In the genomic region with DNA sequence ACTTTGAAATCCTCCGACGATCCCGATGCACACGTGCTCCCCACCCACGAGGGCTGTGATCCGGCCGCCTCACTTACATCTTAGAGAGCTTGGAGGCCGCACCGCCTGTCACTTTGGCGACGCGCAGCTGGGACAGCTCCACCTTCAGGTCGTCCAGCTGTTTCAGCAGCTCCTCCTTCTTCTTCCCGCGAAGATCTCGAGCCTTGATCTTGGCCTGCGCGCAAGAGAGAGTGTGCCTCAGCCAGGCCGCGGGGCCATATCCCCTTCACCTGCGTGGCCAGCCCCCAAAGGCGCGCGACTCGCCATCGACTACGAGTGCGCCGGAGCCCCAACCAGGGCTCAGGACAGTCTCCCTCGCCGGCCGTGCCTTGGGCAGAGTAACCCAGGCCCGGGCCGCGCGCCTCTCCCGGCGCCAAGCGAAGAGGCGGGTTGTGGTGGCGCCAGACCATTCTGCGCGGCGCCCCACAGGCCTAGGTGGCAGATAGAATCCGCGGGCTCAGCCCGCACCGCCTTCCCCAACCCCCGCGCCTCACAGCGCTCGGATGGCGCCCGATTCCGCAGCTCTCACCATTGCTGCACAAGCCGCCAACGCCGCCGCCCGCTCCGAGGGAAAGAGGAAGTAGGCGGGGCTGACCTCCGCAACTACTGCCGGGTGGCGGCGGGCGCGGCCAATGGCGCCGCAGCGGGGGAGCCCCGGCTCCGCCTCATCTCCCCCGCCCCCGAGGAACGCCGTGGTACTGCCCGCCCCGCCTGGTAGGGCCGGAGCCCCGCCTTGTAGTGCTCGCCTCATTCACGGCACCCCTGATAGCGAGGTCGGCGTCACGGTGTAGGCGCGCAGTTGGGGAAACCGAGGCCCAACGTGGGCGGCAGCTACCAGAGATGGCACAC, we compare ENCODE assay signal across 1 cellular context.
TF ChIP-seq lines count a peak whose summit lies in the region.

A gene (plus strand): TSS at position 789 of the 888 bp plus-strand sequence. CDS start 7,161 bp downstream, outside the sequence.
A gene (minus strand): TSS at position 616 of the 888 bp plus-strand sequence. CDS start 45 bp downstream, at position 571.

TF ChIP-seq in K562, 482 proteins besides CTCF, POLR2A, EP300 and RAD21 (continued from another document and continues in another):
- TF ChIP-seq NRF1 (conservative IDR thresholded peaks at IDR 0.05 in 1 of 2, IDR thresholded peaks at IDR 0.05 in 1 of 2) (peak in 1 of 2 experiments; percentile 41; a peak in 2 of 4 replicates), RAD51 (IDR thresholded peaks at IDR 0.05; ENCODE audit: borderline replicate concordance, low read depth) (no peak), CEBPB (tag; IDR thresholded peaks at IDR 0.05) (no peak), ZNF184 (CRISPR knock-in tag; IDR thresholded peaks at IDR 0.05) (no peak), ZBTB7A (IDR thresholded peaks at IDR 0.05; ENCODE audit: borderline replicate concordance, control insufficient read depth, low read depth, low read length) (no peak), ZNF354B (CRISPR knock-in tag; IDR thresholded peaks at IDR 0.05) (no peak), MXI1 (IDR thresholded peaks at IDR 0.05; ENCODE audit: low read depth, low read length) (peak; percentile 39; the same call in 1 of the 2 replicates), RBM22 (IDR thresholded peaks at IDR 0.05; ENCODE audit: low read depth, low read length, poor library complexity, severe bottlenecking) (peak; percentile 94), ZNF584 (CRISPR knock-in tag; IDR thresholded peaks at IDR 0.05; ENCODE audit: low read depth) (no peak), ZNF143 (CRISPR knock-in tag; IDR thresholded peaks at IDR 0.05) (no peak), CXXC5 (CRISPR knock-in tag; IDR thresholded peaks at IDR 0.05) (peak; percentile 81), SMARCC2 (IDR thresholded peaks at IDR 0.05; ENCODE audit: low read depth) (no peak), NCOA6 (IDR thresholded peaks at IDR 0.05) (no peak), POLR2AphosphoS2 (IDR thresholded peaks at IDR 0.05; ENCODE audit: low read length) (peak; percentile 64; the same call in 1 of the 2 replicates), KLF10 (CRISPR knock-in tag; IDR thresholded peaks at IDR 0.05) (no peak), NR2C1 (IDR thresholded peaks at IDR 0.05) (no peak), NR2C1 (tag; IDR thresholded peaks at IDR 0.05) (peak; percentile 99), STAT5B (CRISPR knock-in tag; IDR thresholded peaks at IDR 0.05) (no peak), PML (IDR thresholded peaks at IDR 0.05; ENCODE audit: low read length) (peak; percentile 68; the same call in 1 of the 2 replicates), NUFIP1 (IDR thresholded peaks at IDR 0.05; ENCODE audit: partially characterized antibody) (no peak), SIN3B (IDR thresholded peaks at IDR 0.05; ENCODE audit: low read depth) (no peak), HDGF (IDR thresholded peaks at IDR 0.05) (no peak), TRIM28 (IDR thresholded peaks at IDR 0.05) (no peak), ZNF347 (CRISPR knock-in tag; IDR thresholded peaks at IDR 0.05; ENCODE audit: low read depth) (no peak), ASH1L (IDR thresholded peaks at IDR 0.05; ENCODE audit: borderline replicate concordance, low read depth, partially characterized antibody) (no peak), XRCC3 (IDR thresholded peaks at IDR 0.05) (no peak), TBL1XR1 (IDR thresholded peaks at IDR 0.05; ENCODE audit: low read length in 2 of 2) (peak; percentile 47 to 62; a peak in 3 of 4 replicates), ARID1B (IDR thresholded peaks at IDR 0.05) (peak; percentile 42; the same call in 1 of the 2 replicates), CCAR2 (IDR thresholded peaks at IDR 0.05; ENCODE audit: low read depth, low read length) (no peak), TAF15 (IDR thresholded peaks at IDR 0.05; ENCODE audit: low read depth, low read length) (no peak), DACH1 (IDR thresholded peaks at IDR 0.05; ENCODE audit: partially characterized antibody) (peak; percentile 85), ZNF12 (CRISPR knock-in tag; IDR thresholded peaks at IDR 0.05) (no peak), KAT7 (CRISPR knock-in tag; IDR thresholded peaks at IDR 0.05; ENCODE audit: borderline replicate concordance) (0 out of 2 replicates have a peak, but pooled peaks have one; percentile 9)
- TF ChIP-seq, protein P1, sequence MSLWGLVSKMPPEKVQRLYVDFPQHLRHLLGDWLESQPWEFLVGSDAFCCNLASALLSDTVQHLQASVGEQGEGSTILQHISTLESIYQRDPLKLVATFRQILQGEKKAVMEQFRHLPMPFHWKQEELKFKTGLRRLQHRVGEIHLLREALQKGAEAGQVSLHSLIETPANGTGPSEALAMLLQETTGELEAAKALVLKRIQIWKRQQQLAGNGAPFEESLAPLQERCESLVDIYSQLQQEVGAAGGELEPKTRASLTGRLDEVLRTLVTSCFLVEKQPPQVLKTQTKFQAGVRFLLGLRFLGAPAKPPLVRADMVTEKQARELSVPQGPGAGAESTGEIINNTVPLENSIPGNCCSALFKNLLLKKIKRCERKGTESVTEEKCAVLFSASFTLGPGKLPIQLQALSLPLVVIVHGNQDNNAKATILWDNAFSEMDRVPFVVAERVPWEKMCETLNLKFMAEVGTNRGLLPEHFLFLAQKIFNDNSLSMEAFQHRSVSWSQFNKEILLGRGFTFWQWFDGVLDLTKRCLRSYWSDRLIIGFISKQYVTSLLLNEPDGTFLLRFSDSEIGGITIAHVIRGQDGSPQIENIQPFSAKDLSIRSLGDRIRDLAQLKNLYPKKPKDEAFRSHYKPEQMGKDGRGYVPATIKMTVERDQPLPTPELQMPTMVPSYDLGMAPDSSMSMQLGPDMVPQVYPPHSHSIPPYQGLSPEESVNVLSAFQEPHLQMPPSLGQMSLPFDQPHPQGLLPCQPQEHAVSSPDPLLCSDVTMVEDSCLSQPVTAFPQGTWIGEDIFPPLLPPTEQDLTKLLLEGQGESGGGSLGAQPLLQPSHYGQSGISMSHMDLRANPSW (CRISPR knock-in tag; IDR thresholded peaks at IDR 0.05), result no peak
- TF ChIP-seq, protein P2, sequence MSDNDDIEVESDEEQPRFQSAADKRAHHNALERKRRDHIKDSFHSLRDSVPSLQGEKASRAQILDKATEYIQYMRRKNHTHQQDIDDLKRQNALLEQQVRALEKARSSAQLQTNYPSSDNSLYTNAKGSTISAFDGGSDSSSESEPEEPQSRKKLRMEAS (CRISPR knock-in tag; IDR thresholded peaks at IDR 0.05), result peak; percentile 72
- TF ChIP-seq, protein P3, sequence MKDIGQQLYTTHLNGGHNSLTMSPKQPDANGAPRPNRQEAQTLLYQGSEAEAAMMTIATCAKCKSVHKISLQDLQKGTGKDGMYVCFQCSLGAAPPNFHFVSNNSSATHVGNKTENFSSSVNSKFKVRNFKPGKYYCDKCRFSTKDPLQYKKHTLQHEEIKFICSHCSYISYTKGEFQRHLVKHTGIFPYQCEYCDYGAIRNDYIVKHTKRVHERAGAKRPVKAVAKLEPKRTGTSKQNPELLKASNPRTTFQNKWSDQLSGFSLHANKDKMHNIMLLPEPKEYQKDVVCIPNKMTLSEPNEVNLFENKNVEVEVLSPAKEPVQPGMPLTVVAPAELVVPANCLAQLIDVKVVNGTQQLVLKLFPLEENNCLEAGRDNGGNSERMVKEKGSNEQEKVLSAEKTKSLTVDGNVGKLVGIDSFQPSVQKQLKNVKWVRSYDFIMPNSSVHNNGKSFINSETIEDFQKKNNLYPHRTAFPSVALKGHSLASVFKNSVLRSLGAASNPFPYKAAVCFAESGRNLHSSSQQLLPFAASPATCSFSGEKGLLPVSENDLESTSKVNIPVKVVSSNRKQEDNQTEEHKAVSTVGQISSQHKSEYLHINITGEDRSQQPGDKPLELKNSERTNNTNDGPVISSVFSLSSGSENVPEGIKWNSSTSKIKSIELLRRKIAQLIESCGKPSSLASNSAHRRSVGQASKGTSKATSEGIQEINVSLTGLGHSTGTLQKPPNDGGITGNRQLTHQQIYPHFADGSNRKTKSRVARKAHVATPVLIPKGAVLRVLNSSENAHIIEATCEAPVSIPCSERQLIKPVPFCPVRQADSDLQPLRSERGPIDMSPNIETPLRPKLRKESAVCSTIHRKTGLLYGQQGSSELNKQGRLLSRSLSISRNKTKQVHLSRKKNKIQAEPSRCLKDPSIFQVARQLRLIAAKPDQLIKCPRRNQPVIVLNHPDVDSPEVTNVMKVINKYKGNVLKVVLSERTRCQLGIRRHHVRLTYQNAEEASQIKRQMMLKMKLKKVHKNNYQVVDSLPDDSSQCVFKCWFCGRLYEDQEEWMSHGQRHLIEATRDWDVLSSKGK (CRISPR knock-in tag; IDR thresholded peaks at IDR 0.05), result no peak
- TF ChIP-seq, protein P4, sequence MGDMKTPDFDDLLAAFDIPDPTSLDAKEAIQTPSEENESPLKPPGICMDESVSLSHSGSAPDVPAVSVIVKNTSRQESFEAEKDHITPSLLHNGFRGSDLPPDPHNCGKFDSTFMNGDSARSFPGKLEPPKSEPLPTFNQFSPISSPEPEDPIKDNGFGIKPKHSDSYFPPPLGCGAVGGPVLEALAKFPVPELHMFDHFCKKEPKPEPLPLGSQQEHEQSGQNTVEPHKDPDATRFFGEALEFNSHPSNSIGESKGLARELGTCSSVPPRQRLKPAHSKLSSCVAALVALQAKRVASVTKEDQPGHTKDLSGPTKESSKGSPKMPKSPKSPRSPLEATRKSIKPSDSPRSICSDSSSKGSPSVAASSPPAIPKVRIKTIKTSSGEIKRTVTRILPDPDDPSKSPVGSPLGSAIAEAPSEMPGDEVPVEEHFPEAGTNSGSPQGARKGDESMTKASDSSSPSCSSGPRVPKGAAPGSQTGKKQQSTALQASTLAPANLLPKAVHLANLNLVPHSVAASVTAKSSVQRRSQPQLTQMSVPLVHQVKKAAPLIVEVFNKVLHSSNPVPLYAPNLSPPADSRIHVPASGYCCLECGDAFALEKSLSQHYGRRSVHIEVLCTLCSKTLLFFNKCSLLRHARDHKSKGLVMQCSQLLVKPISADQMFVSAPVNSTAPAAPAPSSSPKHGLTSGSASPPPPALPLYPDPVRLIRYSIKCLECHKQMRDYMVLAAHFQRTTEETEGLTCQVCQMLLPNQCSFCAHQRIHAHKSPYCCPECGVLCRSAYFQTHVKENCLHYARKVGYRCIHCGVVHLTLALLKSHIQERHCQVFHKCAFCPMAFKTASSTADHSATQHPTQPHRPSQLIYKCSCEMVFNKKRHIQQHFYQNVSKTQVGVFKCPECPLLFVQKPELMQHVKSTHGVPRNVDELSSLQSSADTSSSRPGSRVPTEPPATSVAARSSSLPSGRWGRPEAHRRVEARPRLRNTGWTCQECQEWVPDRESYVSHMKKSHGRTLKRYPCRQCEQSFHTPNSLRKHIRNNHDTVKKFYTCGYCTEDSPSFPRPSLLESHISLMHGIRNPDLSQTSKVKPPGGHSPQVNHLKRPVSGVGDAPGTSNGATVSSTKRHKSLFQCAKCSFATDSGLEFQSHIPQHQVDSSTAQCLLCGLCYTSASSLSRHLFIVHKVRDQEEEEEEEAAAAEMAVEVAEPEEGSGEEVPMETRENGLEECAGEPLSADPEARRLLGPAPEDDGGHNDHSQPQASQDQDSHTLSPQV (IDR thresholded peaks at IDR 0.05), result no peak
- TF ChIP-seq, protein P5, sequence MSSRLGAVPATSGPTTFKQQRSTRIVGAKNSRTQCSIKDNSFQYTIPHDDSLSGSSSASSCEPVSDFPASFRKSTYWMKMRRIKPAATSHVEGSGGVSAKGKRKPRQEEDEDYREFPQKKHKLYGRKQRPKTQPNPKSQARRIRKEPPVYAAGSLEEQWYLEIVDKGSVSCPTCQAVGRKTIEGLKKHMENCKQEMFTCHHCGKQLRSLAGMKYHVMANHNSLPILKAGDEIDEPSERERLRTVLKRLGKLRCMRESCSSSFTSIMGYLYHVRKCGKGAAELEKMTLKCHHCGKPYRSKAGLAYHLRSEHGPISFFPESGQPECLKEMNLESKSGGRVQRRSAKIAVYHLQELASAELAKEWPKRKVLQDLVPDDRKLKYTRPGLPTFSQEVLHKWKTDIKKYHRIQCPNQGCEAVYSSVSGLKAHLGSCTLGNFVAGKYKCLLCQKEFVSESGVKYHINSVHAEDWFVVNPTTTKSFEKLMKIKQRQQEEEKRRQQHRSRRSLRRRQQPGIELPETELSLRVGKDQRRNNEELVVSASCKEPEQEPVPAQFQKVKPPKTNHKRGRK (tag; IDR thresholded peaks at IDR 0.05), result no peak
- TF ChIP-seq, protein P6, sequence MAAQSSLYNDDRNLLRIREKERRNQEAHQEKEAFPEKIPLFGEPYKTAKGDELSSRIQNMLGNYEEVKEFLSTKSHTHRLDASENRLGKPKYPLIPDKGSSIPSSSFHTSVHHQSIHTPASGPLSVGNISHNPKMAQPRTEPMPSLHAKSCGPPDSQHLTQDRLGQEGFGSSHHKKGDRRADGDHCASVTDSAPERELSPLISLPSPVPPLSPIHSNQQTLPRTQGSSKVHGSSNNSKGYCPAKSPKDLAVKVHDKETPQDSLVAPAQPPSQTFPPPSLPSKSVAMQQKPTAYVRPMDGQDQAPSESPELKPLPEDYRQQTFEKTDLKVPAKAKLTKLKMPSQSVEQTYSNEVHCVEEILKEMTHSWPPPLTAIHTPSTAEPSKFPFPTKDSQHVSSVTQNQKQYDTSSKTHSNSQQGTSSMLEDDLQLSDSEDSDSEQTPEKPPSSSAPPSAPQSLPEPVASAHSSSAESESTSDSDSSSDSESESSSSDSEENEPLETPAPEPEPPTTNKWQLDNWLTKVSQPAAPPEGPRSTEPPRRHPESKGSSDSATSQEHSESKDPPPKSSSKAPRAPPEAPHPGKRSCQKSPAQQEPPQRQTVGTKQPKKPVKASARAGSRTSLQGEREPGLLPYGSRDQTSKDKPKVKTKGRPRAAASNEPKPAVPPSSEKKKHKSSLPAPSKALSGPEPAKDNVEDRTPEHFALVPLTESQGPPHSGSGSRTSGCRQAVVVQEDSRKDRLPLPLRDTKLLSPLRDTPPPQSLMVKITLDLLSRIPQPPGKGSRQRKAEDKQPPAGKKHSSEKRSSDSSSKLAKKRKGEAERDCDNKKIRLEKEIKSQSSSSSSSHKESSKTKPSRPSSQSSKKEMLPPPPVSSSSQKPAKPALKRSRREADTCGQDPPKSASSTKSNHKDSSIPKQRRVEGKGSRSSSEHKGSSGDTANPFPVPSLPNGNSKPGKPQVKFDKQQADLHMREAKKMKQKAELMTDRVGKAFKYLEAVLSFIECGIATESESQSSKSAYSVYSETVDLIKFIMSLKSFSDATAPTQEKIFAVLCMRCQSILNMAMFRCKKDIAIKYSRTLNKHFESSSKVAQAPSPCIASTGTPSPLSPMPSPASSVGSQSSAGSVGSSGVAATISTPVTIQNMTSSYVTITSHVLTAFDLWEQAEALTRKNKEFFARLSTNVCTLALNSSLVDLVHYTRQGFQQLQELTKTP (IDR thresholded peaks at IDR 0.05; ENCODE audit: low read depth in 1 of 2, partially characterized antibody in 2 of 2), result no peak
- TF ChIP-seq, protein P7, sequence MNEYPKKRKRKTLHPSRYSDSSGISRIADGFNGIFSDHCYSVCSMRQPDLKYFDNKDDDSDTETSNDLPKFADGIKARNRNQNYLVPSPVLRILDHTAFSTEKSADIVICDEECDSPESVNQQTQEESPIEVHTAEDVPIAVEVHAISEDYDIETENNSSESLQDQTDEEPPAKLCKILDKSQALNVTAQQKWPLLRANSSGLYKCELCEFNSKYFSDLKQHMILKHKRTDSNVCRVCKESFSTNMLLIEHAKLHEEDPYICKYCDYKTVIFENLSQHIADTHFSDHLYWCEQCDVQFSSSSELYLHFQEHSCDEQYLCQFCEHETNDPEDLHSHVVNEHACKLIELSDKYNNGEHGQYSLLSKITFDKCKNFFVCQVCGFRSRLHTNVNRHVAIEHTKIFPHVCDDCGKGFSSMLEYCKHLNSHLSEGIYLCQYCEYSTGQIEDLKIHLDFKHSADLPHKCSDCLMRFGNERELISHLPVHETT (CRISPR knock-in tag; conservative IDR thresholded peaks at IDR 0.05 in 1 of 2, IDR thresholded peaks at IDR 0.05 in 1 of 2), result peak in 1 of 2 experiments; percentile 85; a peak in 2 of 4 replicates
